1 cellular context compared by ENCODE assay signal in genomic region chr19:51296331-51297093, GRCh38.
TF ChIP-seq lines count a peak whose summit lies in the region.

No MANE protein-coding gene starts in this region.

TF ChIP-seq in Ishikawa, 13 proteins besides CTCF, POLR2A, EP300 and RAD21 (continued from another document):
- no peak for TF ChIP-seq YY1 (IDR thresholded peaks at IDR 0.05; ENCODE audit: low read depth)
- TF ChIP-seq FOXM1 (IDR thresholded peaks at IDR 0.05; ENCODE audit: borderline replicate concordance, low read depth), result no peak
- no peak for TF ChIP-seq ZBTB7A (IDR thresholded peaks at IDR 0.05; ENCODE audit: low read depth)
- TF ChIP-seq TAF1 (IDR thresholded peaks at IDR 0.05; ENCODE audit: low read depth), result no peak
